In genomic region chr17:82799591-82799990, GRCh38 we compare ENCODE assay signal across 17 cellular contexts. TPM values are rescaled to one million over a fixed set of nuclear protein-coding genes. Genes with fewer than 3 reads are reported as not detected.
DNase-seq lines count a peak whose midpoint lies in the region; ATAC-seq and TF ChIP-seq lines count a peak whose summit lies in the region.
"Had no signal": no experiment of that assay in that cellular context is flagged by ENCODE, and none has a peak within 500 bp of the region (broad histone marks: within the 10 kb centered on the region; RNA-seq: fewer than 3 reads in every experiment).

No MANE protein-coding gene starts in this region.

- no peak for ATAC-seq in T-helper 17 cell
- ATAC-seq in GM18870 (IDR thresholded peaks at IDR 0.05; ENCODE audit: unreplicated experiment) = no peak
- ATAC-seq in HG03045 (IDR thresholded peaks at IDR 0.05; ENCODE audit: unreplicated experiment) = no peak
- ATAC-seq: GM12878, GM23338 had no signal

- H3K4me2 ChIP-seq in osteoblast (ENCODE audit: insufficient read depth, low read length) = no peak overlapping the region
- H3K4me2 ChIP-seq: BLaER1, GM23338 had no signal

- peaks cover 7% of the 10 kb centered on the region for H3K4me1 Mint-ChIP-seq in activated T-cell treated with anti-CD3 and anti-CD28 coated beads, Interleukin-2, amount 50 U/mL, for 24 hours (ENCODE audit: low read depth)
- H3K4me1 Mint-ChIP-seq in T-helper 17 cell = peaks cover 15% of the 10 kb centered on the region

- peaks cover 23% of the 10 kb centered on the region for H3K79me2 ChIP-seq in osteoblast (ENCODE audit: insufficient read depth, low read length)

- no peaks in the 10 kb centered on the region for H3K4me1 ChIP-seq in osteoblast (ENCODE audit: insufficient read depth, low read length)

- H2AFZ ChIP-seq in osteoblast (ENCODE audit: low read length) = no peak overlapping the region
- H2AFZ ChIP-seq: GM23338 had no signal

- intact Hi-C loops in head of caudate nucleus (cut with DNase I) = no loop called here

- H3K27me3 ChIP-seq in osteoblast (ENCODE audit: insufficient read depth, low read length) = no peaks in the 10 kb centered on the region
- H3K27me3 ChIP-seq: BLaER1 had no signal

- peaks cover 57% of the 10 kb centered on the region for H3K36me3 Mint-ChIP-seq in activated T-cell treated with anti-CD3 and anti-CD28 coated beads, Interleukin-2, amount 50 U/mL, for 24 hours (ENCODE audit: low read depth)
- peaks cover 2% of the 10 kb centered on the region for H3K36me3 Mint-ChIP-seq in T-helper 17 cell (ENCODE audit: low read depth)

- H3K36me3 ChIP-seq in osteoblast (ENCODE audit: insufficient read depth, low read length) = no peaks in the 10 kb centered on the region

- no peak for DNase-seq in activated T-cell treated with anti-CD3 and anti-CD28 coated beads, Interleukin-2, amount 50 U/mL, for 24 hours
- no peak for DNase-seq in activated T-cell treated with anti-CD3 and anti-CD28 coated beads for 4 hours
- no peak for DNase-seq in T-helper 17 cell
- DNase-seq in head of caudate nucleus = peak in 30 of 42 donors; percentile 12 to 77 (median 44)
- peak; percentile 81 for DNase-seq in osteoblast (ENCODE audit: insufficient read length, low spot score, missing footprints)
- no peak for DNase-seq in activated CD8-positive, alpha-beta memory T cell treated with anti-CD3 and anti-CD28 coated beads for 24 hours
- DNase-seq: 8988T; AML-193; CD8-positive, alpha-beta memory T cell; DMS 273 treated with DMSO at 0.1 percent for 48 hours; H7 had no signal

- H3K27ac ChIP-seq in osteoblast (ENCODE audit: low read depth, low read length) = no peak overlapping the region
- H3K27ac ChIP-seq: BLaER1 had no signal

- TF ChIP-seq CTCF in osteoblast (IDR thresholded peaks at IDR 0.05; ENCODE audit: extremely low read depth, low read depth, low read length) = no peak

- H3K9me3 ChIP-seq in T-helper 17 cell (ENCODE audit: control insufficient read depth, low read length, poor library complexity, severe bottlenecking) = no peaks in the 10 kb centered on the region
- H3K9me3 ChIP-seq in osteoblast (ENCODE audit: low read depth, low read length) = no peaks in the 10 kb centered on the region

- H3K27me3 Mint-ChIP-seq in activated T-cell treated with anti-CD3 and anti-CD28 coated beads, Interleukin-2, amount 50 U/mL, for 24 hours = no peaks in the 10 kb centered on the region
- H3K27me3 Mint-ChIP-seq in T-helper 17 cell = no peaks in the 10 kb centered on the region
- H3K27me3 Mint-ChIP-seq: CD8-positive, alpha-beta memory T cell had no signal

- no peak overlapping the region for H3K4me3 ChIP-seq in osteoblast (ENCODE audit: insufficient read depth, low read length)
- H3K4me3 ChIP-seq: BLaER1, GM12878, GM23338 had no signal

- peaks cover 4% of the 10 kb centered on the region for H3K9me3 Mint-ChIP-seq in activated T-cell treated with anti-CD3 and anti-CD28 coated beads, Interleukin-2, amount 50 U/mL, for 24 hours

- no peaks in the 10 kb centered on the region for H4K20me1 ChIP-seq in osteoblast (ENCODE audit: insufficient read depth, low read length)

- H3K27ac Mint-ChIP-seq in activated T-cell treated with anti-CD3 and anti-CD28 coated beads, Interleukin-2, amount 50 U/mL, for 24 hours = peak overlapping the region; percentile 7
- peak overlapping the region; percentile 75 for H3K27ac Mint-ChIP-seq in T-helper 17 cell
- H3K27ac Mint-ChIP-seq: GM23338 had no signal

- H3K4me3 Mint-ChIP-seq in activated T-cell treated with anti-CD3 and anti-CD28 coated beads, Interleukin-2, amount 50 U/mL, for 24 hours = no peak overlapping the region
- H3K4me3 Mint-ChIP-seq in T-helper 17 cell = no peak overlapping the region
- H3K4me3 Mint-ChIP-seq: CD8-positive, alpha-beta memory T cell; GM23338 had no signal

RNA-seq across cellular contexts. Expression of gene ZNF750, which starts 40.2 kb away (rescaled TPM):
- total RNA-seq in T-helper 17 cell (not detected), osteoblast (not detected in 2 replicates)
- total RNA-seq: CD8-positive, alpha-beta memory T cell; Daoy; GM12878; H7 had no signal

RNA-seq across cellular contexts. Expression of gene TBCD, which starts 47.7 kb away (rescaled TPM):
- 100 to 1,000 TPM; 112 to 144 TPM for total RNA-seq in T-helper 17 cell
- 28.0 and 29.0 TPM in 2 replicates for total RNA-seq in osteoblast

Comparison
In these comparisons a context has a peak if more than half of its experiments do, and no peak if none do; other contexts are left out.
1. DNase-seq: peak in head of caudate nucleus (30 of 42) and osteoblast (single experiment); none in activated T-cell treated with anti-CD3 and anti-CD28 coated beads, Interleukin-2, amount 50 U/mL, for 24 hours (single experiment), activated T-cell treated with anti-CD3 and anti-CD28 coated beads for 4 hours (single experiment), T-helper 17 cell (0 of 3) and activated CD8-positive, alpha-beta memory T cell treated with anti-CD3 and anti-CD28 coated beads for 24 hours (single experiment).